ENCODE assay signal across 28 cellular contexts in the genomic region with DNA sequence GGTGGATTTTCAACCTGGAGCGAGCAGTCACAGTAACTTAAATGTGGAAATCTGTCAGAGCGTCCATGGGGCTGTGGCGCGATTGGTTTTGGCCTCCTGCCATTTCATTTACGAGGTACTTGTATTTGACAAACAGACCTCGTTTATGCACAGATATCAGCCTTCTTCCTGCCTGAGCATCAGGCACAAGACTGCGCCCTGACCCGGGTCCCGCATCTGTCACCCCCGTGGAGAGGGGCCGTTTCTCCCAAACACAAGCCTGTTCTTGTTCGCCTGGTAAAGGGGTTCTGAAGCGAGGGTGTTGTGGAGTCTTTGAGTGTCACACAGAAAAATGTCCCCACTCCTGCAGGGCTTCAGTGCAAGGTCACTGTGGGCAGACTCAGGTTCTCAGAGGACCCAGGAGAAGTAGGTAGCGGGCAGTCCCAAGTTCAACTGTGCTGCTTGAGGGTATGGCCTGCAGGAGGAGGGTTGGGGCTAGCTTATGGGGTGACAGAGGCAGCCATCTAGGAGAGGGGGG.
"Had no signal": no experiment of that assay in that cellular context is flagged by ENCODE, and none has a peak within 500 bp of the region (broad histone marks: within the 10 kb centered on the region; RNA-seq: fewer than 3 reads in every experiment).

No MANE protein-coding gene starts in this region.

- H3K27ac Mint-ChIP-seq: activated B cell treated with CpG ODN at 0.5 μM for 24 hours; activated CD4-positive, alpha-beta T cell treated with anti-CD3 and anti-CD28 coated beads for 36 hours; activated naive CD8-positive, alpha-beta T cell treated with anti-CD3 and anti-CD28 coated beads for 36 hours; activated T-cell treated with anti-CD3 and anti-CD28 coated beads, Interleukin-2, amount 50 U/mL, for 24 hours; activated T-helper 17 cell treated with anti-CD3 and anti-CD28 coated beads, Interleukin-2, amount 50 U/mL, for 72 hours; natural killer cell treated with Interleukin-12 subunit alpha and Interleukin-12 subunit beta and Interleukin-15 and Interleukin-18, amount 100 ng/mL, for 72 hours; stimulated activated naive CD8-positive, alpha-beta T cell treated with anti-CD3 and anti-CD28 coated beads, Interleukin-15, Interleukin-2, amounts not matched to agents 100 ng/mL and 50 ng/mL, for 24 hours had no signal

- H3K27me3 ChIP-seq: gastrocnemius medialis, neutrophil, ovary, right atrium auricular region, thyroid gland, upper lobe of right lung had no signal

- H3K4me1 ChIP-seq: esophagus muscularis mucosa, gastrocnemius medialis, psoas muscle, right atrium auricular region, thyroid gland, upper lobe of right lung had no signal

- H3K4me3 ChIP-seq: dorsolateral prefrontal cortex, esophagus muscularis mucosa, gastrocnemius medialis, ovary, psoas muscle, right atrium auricular region, thyroid gland, upper lobe of right lung had no signal

- ATAC-seq: activated CD4-positive, alpha-beta T cell treated with anti-CD3 and anti-CD28 coated beads for 36 hours; activated T-helper 17 cell treated with anti-CD3 and anti-CD28 coated beads, Interleukin-2, amount 50 U/mL, for 72 hours; gastrocnemius medialis; left ventricle myocardium superior; psoas muscle; upper lobe of right lung had no signal

- H3K27me3 Mint-ChIP-seq: activated naive CD8-positive, alpha-beta T cell treated with anti-CD3 and anti-CD28 coated beads for 36 hours; stimulated activated naive CD8-positive, alpha-beta T cell treated with anti-CD3 and anti-CD28 coated beads, Interleukin-15, Interleukin-2, amounts not matched to agents 100 ng/mL and 50 ng/mL, for 24 hours had no signal

- H3K4me3 Mint-ChIP-seq: activated B cell treated with CpG ODN at 0.5 μM for 24 hours; activated CD4-positive, alpha-beta T cell treated with anti-CD3 and anti-CD28 coated beads for 36 hours; activated naive CD8-positive, alpha-beta T cell treated with anti-CD3 and anti-CD28 coated beads for 36 hours; activated T-cell treated with anti-CD3 and anti-CD28 coated beads, Interleukin-2, amount 50 U/mL, for 24 hours; activated T-helper 17 cell treated with anti-CD3 and anti-CD28 coated beads, Interleukin-2, amount 50 U/mL, for 72 hours; central memory CD8-positive, alpha-beta T cell; natural killer cell treated with Interleukin-12 subunit alpha and Interleukin-12 subunit beta and Interleukin-15 and Interleukin-18, amount 100 ng/mL, for 72 hours; stimulated activated naive CD8-positive, alpha-beta T cell treated with anti-CD3 and anti-CD28 coated beads, Interleukin-15, Interleukin-2, amounts not matched to agents 100 ng/mL and 50 ng/mL, for 24 hours had no signal

- H3K9me3 Mint-ChIP-seq: activated B cell treated with CpG ODN at 0.5 μM for 24 hours; activated naive CD8-positive, alpha-beta T cell treated with anti-CD3 and anti-CD28 coated beads for 36 hours; activated T-cell treated with anti-CD3 and anti-CD28 coated beads, Interleukin-2, amount 50 U/mL, for 24 hours; activated T-helper 17 cell treated with anti-CD3 and anti-CD28 coated beads, Interleukin-2, amount 50 U/mL, for 72 hours; natural killer cell treated with Interleukin-12 subunit alpha and Interleukin-12 subunit beta and Interleukin-15 and Interleukin-18, amount 100 ng/mL, for 72 hours; stimulated activated naive CD8-positive, alpha-beta T cell treated with anti-CD3 and anti-CD28 coated beads, Interleukin-15, Interleukin-2, amounts not matched to agents 100 ng/mL and 50 ng/mL, for 24 hours had no signal

- DNase-seq: activated B cell treated with CpG ODN at 0.5 μM for 24 hours; activated CD4-positive, alpha-beta T cell treated with anti-CD3 and anti-CD28 coated beads for 36 hours; activated CD4-positive, alpha-beta T cell treated with anti-CD3 and anti-CD28 coated beads, Interleukin-2, amount 50 U/mL, for 4 hours; activated CD8-positive, alpha-beta memory T cell treated with anti-CD3 and anti-CD28 coated beads for 24 hours; activated CD8-positive, alpha-beta memory T cell treated with anti-CD3 and anti-CD28 coated beads, Interleukin-2, amount 50 U/mL, for 4 hours; activated naive CD4-positive, alpha-beta T cell treated with Interleukin-2 at 50 U/mL for 16 hours; activated naive CD8-positive, alpha-beta T cell treated with anti-CD3 and anti-CD28 coated beads for 36 hours; activated T-cell treated with anti-CD3 and anti-CD28 coated beads, Interleukin-2, amount 50 U/mL, for 24 hours; gastrocnemius medialis; hippocampal formation; kidney glomerular epithelial cell; left ventricle myocardium superior; midbrain; ovary; stimulated activated CD4-positive, alpha-beta T cell treated with anti-CD3 and anti-CD28 coated beads, Interleukin-4, amount 100 ng/mL, for 4 hours; substantia nigra; T1000; thyroid gland; upper lobe of right lung had no signal

- H3K4me1 Mint-ChIP-seq: activated B cell treated with CpG ODN at 0.5 μM for 24 hours; activated CD4-positive, alpha-beta T cell treated with anti-CD3 and anti-CD28 coated beads for 36 hours; activated naive CD8-positive, alpha-beta T cell treated with anti-CD3 and anti-CD28 coated beads for 36 hours; activated T-helper 17 cell treated with anti-CD3 and anti-CD28 coated beads, Interleukin-2, amount 50 U/mL, for 72 hours; central memory CD8-positive, alpha-beta T cell had no signal

- H3K36me3 Mint-ChIP-seq: activated naive CD8-positive, alpha-beta T cell treated with anti-CD3 and anti-CD28 coated beads for 36 hours; natural killer cell treated with Interleukin-12 subunit alpha and Interleukin-12 subunit beta and Interleukin-15 and Interleukin-18, amount 100 ng/mL, for 72 hours had no signal

- H3K27ac ChIP-seq: dorsolateral prefrontal cortex, esophagus muscularis mucosa, gastrocnemius medialis, neutrophil, ovary, psoas muscle, right atrium auricular region, thyroid gland, upper lobe of right lung had no signal
